In the genomic region with DNA sequence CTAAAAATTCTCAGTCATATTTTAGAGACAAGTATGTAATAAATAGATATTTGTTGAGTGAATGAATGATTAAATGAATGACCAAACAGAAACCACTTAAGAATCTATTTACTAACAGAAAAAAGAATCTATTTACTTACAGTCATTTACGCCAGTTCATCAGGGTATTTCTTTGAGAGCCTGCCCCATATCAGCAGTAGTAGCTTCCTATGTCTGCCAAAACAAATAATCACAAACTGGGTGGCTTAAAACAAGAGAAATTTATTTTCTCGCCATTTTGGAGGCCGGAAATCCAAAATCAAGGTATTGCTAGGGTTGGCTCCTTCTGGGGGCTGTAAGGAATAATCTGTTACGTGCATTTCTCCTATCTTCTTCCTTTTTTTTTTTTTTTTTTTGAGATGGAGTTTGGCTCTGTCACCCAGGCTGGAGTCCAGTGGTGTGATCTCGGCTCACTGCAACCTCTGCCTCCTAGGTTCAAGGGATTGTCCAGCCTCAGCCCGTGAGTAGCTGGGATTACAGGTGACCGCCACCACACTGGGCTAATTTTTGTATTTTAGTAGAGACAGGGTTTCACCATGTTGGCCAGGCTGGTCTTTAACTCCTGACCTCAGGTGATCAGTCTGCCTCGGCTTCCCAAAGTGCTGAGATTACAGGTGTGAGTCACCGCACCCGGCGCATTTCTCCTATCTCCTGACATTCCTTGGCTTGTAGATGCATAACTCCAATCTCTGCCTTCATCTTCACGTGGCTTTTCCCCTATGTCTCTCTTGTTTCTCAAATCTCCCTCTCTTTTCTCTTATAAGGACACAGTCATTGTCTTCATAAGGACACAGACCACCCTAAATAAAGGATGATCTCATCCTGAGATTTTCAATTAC, we compare ENCODE assay signal across 1 cellular context.
TF ChIP-seq lines count a peak whose summit lies in the region.

No MANE protein-coding gene starts in this region.

TF ChIP-seq in HepG2, 621 proteins besides CTCF, POLR2A, EP300 and RAD21 (continued from another document):
- TF ChIP-seq, protein P1, sequence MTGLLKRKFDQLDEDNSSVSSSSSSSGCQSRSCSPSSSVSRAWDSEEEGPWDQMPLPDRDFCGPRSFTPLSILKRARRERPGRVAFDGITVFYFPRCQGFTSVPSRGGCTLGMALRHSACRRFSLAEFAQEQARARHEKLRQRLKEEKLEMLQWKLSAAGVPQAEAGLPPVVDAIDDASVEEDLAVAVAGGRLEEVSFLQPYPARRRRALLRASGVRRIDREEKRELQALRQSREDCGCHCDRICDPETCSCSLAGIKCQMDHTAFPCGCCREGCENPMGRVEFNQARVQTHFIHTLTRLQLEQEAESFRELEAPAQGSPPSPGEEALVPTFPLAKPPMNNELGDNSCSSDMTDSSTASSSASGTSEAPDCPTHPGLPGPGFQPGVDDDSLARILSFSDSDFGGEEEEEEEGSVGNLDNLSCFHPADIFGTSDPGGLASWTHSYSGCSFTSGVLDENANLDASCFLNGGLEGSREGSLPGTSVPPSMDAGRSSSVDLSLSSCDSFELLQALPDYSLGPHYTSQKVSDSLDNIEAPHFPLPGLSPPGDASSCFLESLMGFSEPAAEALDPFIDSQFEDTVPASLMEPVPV (CRISPR knock-in tag; IDR thresholded peaks at IDR 0.05): no peak
- TF ChIP-seq HDAC2 (CRISPR knock-in tag; IDR thresholded peaks at IDR 0.05): no peak
- TF ChIP-seq ZSCAN31 (CRISPR knock-in tag; IDR thresholded peaks at IDR 0.05; ENCODE audit: low read depth): no peak
